8 cellular contexts compared by ENCODE assay signal in the genomic region with DNA sequence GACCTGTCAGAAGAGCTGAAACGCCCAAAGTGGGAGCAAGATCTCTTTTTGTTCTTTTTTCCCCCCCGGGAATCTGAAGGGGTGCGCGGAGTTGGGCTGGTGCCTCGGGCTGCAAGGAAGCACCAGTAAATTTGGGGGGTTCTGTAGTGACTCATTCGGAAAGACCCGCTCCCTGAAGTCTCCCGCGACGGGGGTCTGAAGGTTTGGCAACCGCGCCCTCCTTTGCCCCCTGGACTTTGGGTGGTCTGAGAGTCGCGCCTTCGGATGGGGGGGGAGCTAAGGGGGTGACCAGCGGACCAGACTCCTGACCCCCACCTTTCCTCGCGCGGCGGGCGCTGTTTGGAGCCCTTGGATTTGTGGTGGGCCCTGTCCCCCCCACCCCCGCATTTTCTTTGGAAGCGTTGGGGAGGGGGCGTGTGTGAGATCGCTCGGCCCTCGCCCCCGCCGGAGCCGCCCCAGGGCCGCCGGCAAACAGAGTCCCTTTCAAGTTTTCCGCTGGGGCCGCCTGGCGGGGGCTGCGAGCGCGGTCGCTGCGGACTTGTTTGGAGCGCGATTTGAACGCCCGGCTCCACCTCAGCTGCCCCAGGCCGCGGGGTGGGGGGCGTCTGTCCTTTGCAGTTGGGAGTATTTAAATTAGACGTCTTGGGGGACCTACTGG. TPM values are rescaled to one million over a fixed set of nuclear protein-coding genes. Genes with fewer than 3 reads are reported as not detected.
DNase-seq lines count a peak whose midpoint lies in the region; ATAC-seq and TF ChIP-seq lines count a peak whose summit lies in the region.

No MANE protein-coding gene starts in this region.

- DNase-seq in Daoy (ENCODE audit: low read depth) = peak; percentile 50
- DNase-seq in MV-4-11 (lab: John Stamatoyannopoulos, UW) = peak; percentile 12
- no peak for DNase-seq in central memory CD8-positive, alpha-beta T cell (ENCODE audit: low spot score in 2 of 2)
- peak; percentile 50 for DNase-seq in lower lobe of right lung
- no peak for DNase-seq in thoracic aorta (ENCODE audit: low spot score)
- DNase-seq in COLO829 (ENCODE audit: low spot score) = no peak
- DNase-seq in left lobe of liver (ENCODE audit: low spot score) = no peak

- H3K4me1 ChIP-seq in lower lobe of right lung (peaks cover 71% of the 10 kb centered on the region), thoracic aorta (ENCODE audit: control insufficient read depth in 1 of 2, low read depth in 2 of 2) (peaks cover 45 to 64% of the 10 kb centered on the region in 2 donors)

- peaks cover 42% of the 10 kb centered on the region for H3K4me1 Mint-ChIP-seq in central memory CD8-positive, alpha-beta T cell

- peaks cover 12% of the 10 kb centered on the region for H3K36me3 Mint-ChIP-seq in central memory CD8-positive, alpha-beta T cell (ENCODE audit: insufficient read depth)

- H3K27me3 ChIP-seq in lower lobe of right lung (ENCODE audit: low read depth) (no peaks in the 10 kb centered on the region), thoracic aorta (replicated peaks; ENCODE audit: insufficient read depth) (no peaks in the 10 kb centered on the region)

- H3K4me3 ChIP-seq in lower lobe of right lung (peak overlapping the region; percentile 94), thoracic aorta (peak overlapping the region; percentile 90)

- no peak for ATAC-seq in central memory CD8-positive, alpha-beta T cell (replicated peaks; ENCODE audit: extremely low read depth, poor library complexity, severe bottlenecking)
- ATAC-seq in lower lobe of right lung (no peak), thoracic aorta (ENCODE audit: insufficient number of reproducible peaks, low FRiP score, low read depth) (no peak), left lobe of liver (no peak), GM21825 (IDR thresholded peaks at IDR 0.05; ENCODE audit: unreplicated experiment) (no peak)

- H3K27me3 Mint-ChIP-seq in central memory CD8-positive, alpha-beta T cell = peaks cover 20% of the 10 kb centered on the region

- peak overlapping the region; percentile 80 for H3K27ac ChIP-seq in lower lobe of right lung
- peak overlapping the region; percentile 83 to 99 for H3K27ac ChIP-seq in thoracic aorta

- no peaks in the 10 kb centered on the region for H3K36me3 ChIP-seq in lower lobe of right lung
- H3K36me3 ChIP-seq in thoracic aorta = no peaks in the 10 kb centered on the region

- no peaks in the 10 kb centered on the region for H3K9me3 ChIP-seq in lower lobe of right lung
- H3K9me3 ChIP-seq in thoracic aorta = no peaks in the 10 kb centered on the region

- H3K27ac Mint-ChIP-seq in central memory CD8-positive, alpha-beta T cell (ENCODE audit: low read depth) = peak overlapping the region; percentile 30

- peak; percentile 33 for TF ChIP-seq CTCF in lower lobe of right lung (IDR thresholded peaks at IDR 0.05)
- peak; percentile 52 for TF ChIP-seq CTCF in thoracic aorta (IDR thresholded peaks at IDR 0.05)

- H3K4me3 Mint-ChIP-seq in central memory CD8-positive, alpha-beta T cell = peak overlapping the region; percentile 91

- H3K9me3 Mint-ChIP-seq in central memory CD8-positive, alpha-beta T cell = no peaks in the 10 kb centered on the region

- intact Hi-C loops in lower lobe of right lung (cut with DNase I) = no loop called here

RNA-seq across cellular contexts. Expression of a gene that starts 2.0 kb away (rescaled TPM):
- 199 and 205 TPM in 2 replicates for total RNA-seq in Daoy (2014; rRNA removed; shearing (Covaris generic))
- total RNA-seq in lower lobe of right lung (27.3 TPM), thoracic aorta (10 to 100 TPM; 58.5 to 62.5 TPM), left lobe of liver (64.0 TPM)

Comparison
In these comparisons a context has a peak if more than half of its experiments do, and no peak if none do; other contexts are left out.
1. DNase-seq: peak in Daoy (single experiment), MV-4-11 (single experiment) and lower lobe of right lung (single experiment); none in central memory CD8-positive, alpha-beta T cell (0 of 2), thoracic aorta (single experiment), COLO829 (single experiment) and left lobe of liver (single experiment).